In genomic region chr14:60862283-60862682, GRCh38 we compare ENCODE assay signal across 10 cellular contexts.
DNase-seq lines count a peak whose midpoint lies in the region; ATAC-seq and TF ChIP-seq lines count a peak whose summit lies in the region.
"Had no signal": no experiment of that assay in that cellular context is flagged by ENCODE, and none has a peak within 500 bp of the region (broad histone marks: within the 10 kb centered on the region; RNA-seq: fewer than 3 reads in every experiment).

No MANE protein-coding gene starts in this region.

- no peak overlapping the region for H3K27ac Mint-ChIP-seq in activated CD4-positive, alpha-beta T cell treated with anti-CD3 and anti-CD28 coated beads for 36 hours

- peaks cover 10% of the 10 kb centered on the region for H3K36me3 Mint-ChIP-seq in activated CD4-positive, alpha-beta T cell treated with anti-CD3 and anti-CD28 coated beads for 36 hours (ENCODE audit: low read depth)

- CTCF ChIA-PET in activated CD4-positive, alpha-beta T cell treated with anti-CD3 and anti-CD28 coated beads for 36 hours (lab: Charles Lee), result no interaction called here

- H3K36me3 ChIP-seq in heart left ventricle (no peaks in the 10 kb centered on the region), stomach (no peaks in the 10 kb centered on the region)
- H3K36me3 ChIP-seq: breast epithelium had no signal

- no peaks in the 10 kb centered on the region for H3K27me3 Mint-ChIP-seq in activated CD4-positive, alpha-beta T cell treated with anti-CD3 and anti-CD28 coated beads for 36 hours

- DNase-seq in Kasumi-1 (lab: John Stamatoyannopoulos, UW), result peak; percentile 20 to 22
- peak; percentile 79 for DNase-seq in NCI-H748 treated with DMSO at 0.1 percent for 48 hours (lab: John Stamatoyannopoulos, UW)
- peak in 4 of 5 donors; percentile 27 to 49 (median 34) for DNase-seq in heart left ventricle
- DNase-seq in stomach, result peak; percentile 90
- DNase-seq in activated CD4-positive, alpha-beta T cell treated with anti-CD3 and anti-CD28 coated beads for 36 hours, result no peak
- DNase-seq in OCI-M2 (lab: John Stamatoyannopoulos, UW; ENCODE audit: unreplicated experiment), result no peak
- DNase-seq: NK-92 treated with Interleukin-12 subunit alpha and Interleukin-12 subunit beta, amount 100 ng/mL, for 24 hours had no signal

- H3K27me3 ChIP-seq in heart left ventricle (no peaks in the 10 kb centered on the region), stomach (no peaks in the 10 kb centered on the region)
- H3K27me3 ChIP-seq: breast epithelium had no signal

- H3K27ac ChIP-seq in heart left ventricle, result peak overlapping the region in 2 of 12 donors; percentile 4 to 25
- H3K27ac ChIP-seq in stomach, result peak overlapping the region in 3 of 5 donors; percentile 30 to 43 (median 31)

- TF ChIP-seq POLR2A in heart left ventricle (IDR thresholded peaks at IDR 0.05) (no peak), stomach (IDR thresholded peaks at IDR 0.05) (no peak)

- TF ChIP-seq CTCF in heart left ventricle (IDR thresholded peaks at IDR 0.05), result no peak
- no peak for TF ChIP-seq CTCF in stomach (IDR thresholded peaks at IDR 0.05)

- TF ChIP-seq EP300 in stomach (IDR thresholded peaks at IDR 0.05), result no peak

- H3K9me3 ChIP-seq in heart left ventricle (peaks cover 0 to 5% (median 0%) of the 10 kb centered on the region in 12 donors), stomach (peaks cover 0 to 1% (median under 1%) of the 10 kb centered on the region in 4 donors)

- intact Hi-C loops in heart left ventricle (cut with DNase I) (loop anchor here in 1 of 10 donors (10.0 kb wide), 1 partner anchor 123 kb away; the partner anchor contains the start of genes SLC38A6 and TRMT5), stomach (cut with DNase I; ENCODE audit: low total_unique reads) (no loop called here)
- intact Hi-C loops in activated CD4-positive, alpha-beta T cell treated with anti-CD3 and anti-CD28 coated beads for 36 hours (cut with DNase I, micrococcal nuclease), result no loop called here

- ATAC-seq in heart left ventricle, result peak; percentile 79 to 90 (median 82)
- ATAC-seq in HG03378 (IDR thresholded peaks at IDR 0.05; ENCODE audit: unreplicated experiment), result no peak
- ATAC-seq in activated CD4-positive, alpha-beta T cell treated with anti-CD3 and anti-CD28 coated beads for 36 hours, result no peak
- ATAC-seq in GM19328 (IDR thresholded peaks at IDR 0.05; ENCODE audit: unreplicated experiment), result no peak

- peaks cover 0 to 30% (median 12%) of the 10 kb centered on the region in 12 donors for H3K4me1 ChIP-seq in heart left ventricle
- peaks cover 7 to 30% (median 21%) of the 10 kb centered on the region in 4 donors for H3K4me1 ChIP-seq in stomach

- H3K4me1 Mint-ChIP-seq in activated CD4-positive, alpha-beta T cell treated with anti-CD3 and anti-CD28 coated beads for 36 hours, result peaks cover 14% of the 10 kb centered on the region

- H3K4me3 ChIP-seq in heart left ventricle, result no peak overlapping the region
- no peak overlapping the region for H3K4me3 ChIP-seq in stomach
- H3K4me3 ChIP-seq: breast epithelium had no signal

- POLR2A ChIA-PET in activated CD4-positive, alpha-beta T cell treated with anti-CD3 and anti-CD28 coated beads for 36 hours (lab: Charles Lee), result no interaction called here

- no peak overlapping the region for H3K4me3 Mint-ChIP-seq in activated CD4-positive, alpha-beta T cell treated with anti-CD3 and anti-CD28 coated beads for 36 hours

- 34 to 39% (median 36%) methylated on average over 2 of the region's 2 CpGs for WGBS in heart left ventricle, 4 donors
- WGBS in stomach, 5 donors, result 17 to 31% (median 25%) methylated on average over 2 of the region's 2 CpGs

- H3K9me3 Mint-ChIP-seq in activated CD4-positive, alpha-beta T cell treated with anti-CD3 and anti-CD28 coated beads for 36 hours (ENCODE audit: low read depth), result no peaks in the 10 kb centered on the region

Comparison
In these comparisons a context has a peak if more than half of its experiments do, and no peak if none do; other contexts are left out.
1. DNase-seq: peak in Kasumi-1 (2 of 2), NCI-H748 treated with DMSO at 0.1 percent for 48 hours (single experiment), heart left ventricle (4 of 5) and stomach (single experiment); none in activated CD4-positive, alpha-beta T cell treated with anti-CD3 and anti-CD28 coated beads for 36 hours (single experiment) and OCI-M2 (single experiment).
2. ATAC-seq: peak in heart left ventricle (4 of 4); none in HG03378 (single experiment), activated CD4-positive, alpha-beta T cell treated with anti-CD3 and anti-CD28 coated beads for 36 hours (single experiment) and GM19328 (single experiment).